ENCODE assay signal across 8 cellular contexts in genomic region chr9:117414906-117415583, GRCh38. TPM values are rescaled to one million over a fixed set of nuclear protein-coding genes. Genes with fewer than 3 reads are reported as not detected.
DNase-seq lines count a peak whose midpoint lies in the region; ATAC-seq, FAIRE-seq and TF ChIP-seq lines count a peak whose summit lies in the region.

Gene ASTN2 (minus strand): TSS chr9:117415057. CDS start chr9:117414938, 119 bp downstream.

- TF ChIP-seq EP300 in HepG2 (IDR thresholded peaks at IDR 0.05; ENCODE audit: low read depth in 2 of 2, low read length in 2 of 2) (no peak), HepG2 (CRISPR knock-in tag; IDR thresholded peaks at IDR 0.05; ENCODE audit: borderline replicate concordance) (no peak)

- WGBS in HepG2 (ENCODE audit: low lambda C conversion rate), result 55% methylated on average over 13 of the region's 53 CpGs
- WGBS in thyroid gland, 2 donors, result 2 to 3% methylated on average over 9 to 18 of the region's 53 CpGs

- no peak within 1 kb of the TSS for H2AFZ ChIP-seq in HepG2 (ENCODE audit: low read length)

- TF ChIP-seq RAD21 in HepG2 (CRISPR knock-in tag; IDR thresholded peaks at IDR 0.05), result no peak

- H3K27me3 ChIP-seq in bronchial epithelial cell (ENCODE audit: control insufficient read depth, insufficient read depth, low read length), result peaks cover 42% of the 10 kb centered on the region
- peaks cover 4 to 36% of the 10 kb centered on the region in 2 experiments; a peak in 4 of 5 replicates for H3K27me3 ChIP-seq in HepG2 (ENCODE audit: control insufficient read depth in 1 of 2, insufficient read depth in 2 of 2, low read length in 2 of 2)
- H3K27me3 ChIP-seq in thyroid gland, result peaks cover 7% of the 10 kb centered on the region

- ATAC-seq in HepG2 (no peak), HG03175 (IDR thresholded peaks at IDR 0.05; ENCODE audit: unreplicated experiment) (no peak), HG02623 (IDR thresholded peaks at IDR 0.05; ENCODE audit: unreplicated experiment) (no peak)

- no peak within 1 kb of the TSS for H3K9ac ChIP-seq in HepG2 (ENCODE audit: insufficient read depth, low read depth, low read length)

- H3K27ac ChIP-seq in HepG2 (ENCODE audit: extremely low read length, insufficient read depth, low read length) (no peak within 1 kb of the TSS), thyroid gland (no peak within 1 kb of the TSS)

- TF ChIP-seq POLR2A in HepG2 (IDR thresholded peaks at IDR 0.05; ENCODE audit: insufficient read depth in 1 of 2, low read depth in 2 of 2, low read length in 2 of 2), result no peak
- no peak for TF ChIP-seq POLR2A in thyroid gland (IDR thresholded peaks at IDR 0.05)

- intact Hi-C loops in HepG2 (cut with micrococcal nuclease; ENCODE audit: unreplicated experiment), result loop anchor here (5.0 kb wide), 1 partner anchor 678 kb away; no protein-coding TSS in a partner anchor
- intact Hi-C loops in thyroid gland (cut with DNase I), result no loop called here

- peak within 1 kb of the TSS; percentile 47; the same call in 1 of the 2 replicates for H3K4me2 ChIP-seq in HepG2 (ENCODE audit: low read depth, low read length)

- H3K4me3 ChIP-seq in bronchial epithelial cell (ENCODE audit: low read depth, low read length) (peak within 1 kb of the TSS; percentile 16), HepG2 (replicated peaks in 1 of 3; ENCODE audit: insufficient read depth in 1 of 3, low read depth in 2 of 3, low read length in 3 of 3) (peak within 1 kb of the TSS in 1 of 3 experiments; percentile 40; a peak in 1 of 6 replicates), thyroid gland (replicated peaks in 1 of 3) (peak within 1 kb of the TSS in 1 of 3 donors; percentile 24)

- no peaks in the 10 kb centered on the region for H3K9me3 ChIP-seq in HepG2 (ENCODE audit: low read length)
- no peaks in the 10 kb centered on the region for H3K9me3 ChIP-seq in thyroid gland

- in situ Hi-C loops in HepG2 (cut with HindIII; ENCODE audit: extremely low pct_ligation_motif_present, low pct_unique_long_range_greater_than_20kb), result loop anchor here (25.0 kb wide), 1 partner anchor 678 kb away; no protein-coding TSS in a partner anchor

- TF ChIP-seq CTCF in bronchial epithelial cell (IDR thresholded peaks at IDR 0.05; ENCODE audit: insufficient read depth, low read length, severe bottlenecking) (no peak), HepG2 (CRISPR knock-in tag; IDR thresholded peaks at IDR 0.05) (no peak), thyroid gland (IDR thresholded peaks at IDR 0.05) (no peak)

- FAIRE-seq in bronchial epithelial cell (lab: Jason Lieb, UNC), result no peak
- no peak for FAIRE-seq in HepG2 (lab: Jason Lieb, UNC)

- H4K20me1 ChIP-seq in HepG2 (ENCODE audit: insufficient read depth, low read length), result no peaks in the 10 kb centered on the region

- H3K79me2 ChIP-seq in HepG2 (ENCODE audit: insufficient read depth, low read length), result no peaks in the 10 kb centered on the region

- no peaks in the 10 kb centered on the region for H3K36me3 ChIP-seq in bronchial epithelial cell (ENCODE audit: control insufficient read depth, insufficient read depth, low read length)
- H3K36me3 ChIP-seq in HepG2 (replicated peaks in 1 of 2; ENCODE audit: control insufficient read depth in 1 of 2, insufficient read depth in 2 of 2, low read length in 2 of 2), result no peaks in the 10 kb centered on the region
- no peaks in the 10 kb centered on the region for H3K36me3 ChIP-seq in thyroid gland

- H3K4me1 ChIP-seq in HepG2 (ENCODE audit: insufficient read depth, low read length) (no peaks in the 10 kb centered on the region), thyroid gland (peaks cover 4 to 21% of the 10 kb centered on the region in 2 donors)

- no TSS peak for BruUV-seq in HepG2 (replicated peaks; lab: Mats Ljungman, UMichigan)

- DNase-seq in NCI-H146 (lab: John Stamatoyannopoulos, UW) (peak; percentile 55), NCI-H146 treated with DMSO at 0.1 percent for 48 hours (lab: John Stamatoyannopoulos, UW; ENCODE audit: unreplicated experiment) (no peak), bronchial epithelial cell (ENCODE audit: low read depth) (no peak), HepG2 (ENCODE audit: low spot score) (no peak), thyroid gland (peak; percentile 13 to 18)
- DNase-seq in activated CD4-positive, alpha-beta T cell treated with anti-CD3 and anti-CD28 coated beads, Interleukin-2, amount 50 U/mL, for 1 hour, result no peak

- POLR2A ChIA-PET in HepG2 (lab: Yijun Ruan, JAX), result no interaction called here

- CTCF ChIA-PET in HepG2 (lab: Yijun Ruan, JAX; ENCODE audit: low intra/inter-chr PET ratio, low total read pairs), result no interaction called here

TF ChIP-seq in HepG2, 621 proteins besides CTCF, POLR2A, EP300 and RAD21 (continues in another document):
- TF ChIP-seq ZNF788 (CRISPR knock-in tag; IDR thresholded peaks at IDR 0.05; ENCODE audit: borderline replicate concordance), result no peak
- TF ChIP-seq ZNF407 (CRISPR knock-in tag; IDR thresholded peaks at IDR 0.05; ENCODE audit: not compliant biosample characterization), result no peak

RNA-seq across cellular contexts. Expression of gene ASTN2, which starts in this region (rescaled TPM):
- total RNA-seq in bronchial epithelial cell, result 0.53 and 1.2 TPM in 2 replicates
- total RNA-seq in HepG2 (2016; rRNA removed; fragmentation: Illumina TruSeq; extraction: Trizol), result 13.5 TPM in 2 replicates
- 3.3 and 6.2 TPM in 2 replicates for total RNA-seq in HepG2 (2016; cell fraction: cytosol; rRNA removed; fragmentation: Illumina TruSeq; extraction: Trizol; ENCODE audit: low read depth)
- total RNA-seq in HepG2 (2016; cell fraction: insoluble cytoplasmic fraction; rRNA removed; fragmentation: Illumina TruSeq; extraction: Trizol), result 12.7 and 14.5 TPM in 2 replicates
- 8.3 and 11.1 TPM in 2 replicates for total RNA-seq in HepG2 (2016; cell fraction: membrane; rRNA removed; fragmentation: Illumina TruSeq; extraction: Trizol)
- 18.0 and 18.2 TPM in 2 replicates for total RNA-seq in HepG2 (2016; cell fraction: nucleus; rRNA removed; fragmentation: Illumina TruSeq; extraction: Trizol)
- polyA plus RNA-seq in HepG2 (2011; rRNA removed), result 5.2 TPM in 2 replicates
- polyA plus RNA-seq in HepG2 (2011; cell fraction: cytosol; rRNA removed), result 4.9 and 5.5 TPM in 2 replicates
- polyA plus RNA-seq in HepG2 (2011; cell fraction: nucleus; rRNA removed), result 5.3 and 5.9 TPM in 2 replicates
- 3.2 and 3.9 TPM in 2 replicates for polyA plus RNA-seq in HepG2 (2012)
- 2.7 and 5.4 TPM in 2 replicates for polyA plus RNA-seq in HepG2 (2016; cell fraction: cytosol; fragmentation: Illumina TruSeq; extraction: Trizol; ENCODE audit: low read depth)
- 11.5 and 11.8 TPM in 2 replicates for polyA plus RNA-seq in HepG2 (2016; cell fraction: insoluble cytoplasmic fraction; fragmentation: Illumina TruSeq; extraction: Trizol; ENCODE audit: low read depth)
- 5.5 and 8.3 TPM in 2 replicates for polyA plus RNA-seq in HepG2 (2016; cell fraction: membrane; fragmentation: Illumina TruSeq; extraction: Trizol; ENCODE audit: low read depth)
- polyA plus RNA-seq in HepG2 (2016; cell fraction: nucleus; fragmentation: Illumina TruSeq; extraction: Trizol; ENCODE audit: insufficient read depth, low read depth), result 6.9 and 9.1 TPM in 2 replicates
- 9.0 and 18.9 TPM in 2 replicates for polyA minus RNA-seq in HepG2 (2011; rRNA and poly(A)+ RNA removed; ENCODE audit: low replicate concordance)
- 2.4 and 2.6 TPM in 2 replicates for polyA minus RNA-seq in HepG2 (2011; cell fraction: cytosol; rRNA and poly(A)+ RNA removed)
- 23.3 and 26.1 TPM in 2 replicates for polyA minus RNA-seq in HepG2 (2011; cell fraction: nucleus; rRNA and poly(A)+ RNA removed)
- 1 to 10 TPM in 3 of 4 donors, under 1 TPM in 1; 0.94 to 5.6 (median 3.7) TPM for total RNA-seq in thyroid gland

Comparison
In these comparisons a context has a peak if more than half of its experiments do, and no peak if none do; other contexts are left out.
1. DNase-seq: peak in NCI-H146 (single experiment) and thyroid gland (2 of 2); none in NCI-H146 treated with DMSO at 0.1 percent for 48 hours (single experiment), bronchial epithelial cell (single experiment), HepG2 (single experiment) and activated CD4-positive, alpha-beta T cell treated with anti-CD3 and anti-CD28 coated beads, Interleukin-2, amount 50 U/mL, for 1 hour (single experiment).